ENCODE assay signal across 8 cellular contexts in genomic region chr19:8396563-8397203, GRCh38. TPM values are rescaled to one million over a fixed set of nuclear protein-coding genes. Genes with fewer than 3 reads are reported as not detected.
DNase-seq lines count a peak whose midpoint lies in the region; ATAC-seq and TF ChIP-seq lines count a peak whose summit lies in the region.

No MANE protein-coding gene starts in this region.

- no peaks in the 10 kb centered on the region for H3K27me3 ChIP-seq in MM.1S (replicated peaks; ENCODE audit: insufficient read depth, low read length)

- H2AFZ ChIP-seq in MM.1S (ENCODE audit: low read length): no peak overlapping the region

- H3K4me2 ChIP-seq in MM.1S (ENCODE audit: low read depth, low read length): no peak overlapping the region

- H3K4me1 ChIP-seq in MM.1S (ENCODE audit: low read length): peaks cover 9% of the 10 kb centered on the region; the same call in 1 of the 2 replicates

- TF ChIP-seq CTCF in MM.1S (IDR thresholded peaks at IDR 0.05; ENCODE audit: low read length): peak; percentile 78

- intact Hi-C loops in left colon (cut with DNase I, micrococcal nuclease): no loop called here

- DNase-seq in EH (ENCODE audit: low read depth): peak; percentile 57
- peak; percentile 84 for DNase-seq in MM.1S
- DNase-seq in activated CD4-positive, alpha-beta T cell treated with anti-CD3 and anti-CD28 coated beads for 4 hours: peak; percentile 62 to 63
- DNase-seq in cerebellar cortex (ENCODE audit: low spot score): peak; percentile 49
- peak; percentile 64 to 68 for DNase-seq in left colon
- DNase-seq in stimulated activated CD8-positive, alpha-beta memory T cell treated with anti-CD3 and anti-CD28 coated beads, Interleukin-12 subunit alpha, Interleukin-12 subunit beta, amount 100 ng/mL, for 24 hours (ENCODE audit: extremely low read depth): peak; percentile 34
- no peak for DNase-seq in ureter (ENCODE audit: low spot score)

- H4K20me1 ChIP-seq in MM.1S (ENCODE audit: insufficient read depth, low read length): peaks cover 11% of the 10 kb centered on the region; the same call in 1 of the 2 replicates

- H3K4me3 ChIP-seq in MM.1S (ENCODE audit: low read length): no peak overlapping the region

- no peak overlapping the region for H3K27ac ChIP-seq in MM.1S (ENCODE audit: low read length)

- H3F3A ChIP-seq in MM.1S (ENCODE audit: insufficient read depth, low read length): no peaks in the 10 kb centered on the region; the same call in 1 of the 2 replicates

- ATAC-seq in left colon (peak; percentile 55), GM21619 (IDR thresholded peaks at IDR 0.05; ENCODE audit: unreplicated experiment) (no peak)

- H3K36me3 ChIP-seq in MM.1S (replicated peaks; ENCODE audit: insufficient read depth, low read length): no peaks in the 10 kb centered on the region

- H3K9me2 ChIP-seq in MM.1S (replicated peaks; ENCODE audit: insufficient read depth, low read length): no peaks in the 10 kb centered on the region

- H3K9ac ChIP-seq in MM.1S (ENCODE audit: low read length): no peak overlapping the region

- no peaks in the 10 kb centered on the region for H3K9me3 ChIP-seq in MM.1S (replicated peaks; ENCODE audit: insufficient read depth, low read length)

- H3K79me2 ChIP-seq in MM.1S (ENCODE audit: low read length): peaks cover 80% of the 10 kb centered on the region

RNA-seq across cellular contexts. Expression of gene RAB11B, which starts 6.5 kb away (rescaled TPM):
- 100 to 1,000 TPM; 112 to 135 TPM for total RNA-seq in left colon
- 133 TPM for total RNA-seq in ureter

RNA-seq across cellular contexts. Expression of gene MARCHF2, which starts 16.4 kb away (rescaled TPM):
- total RNA-seq in left colon (10 to 100 TPM; 27.2 to 46.6 TPM), ureter (41.3 TPM)

RNA-seq across cellular contexts. Expression of gene ANGPTL4, which starts 32.7 kb away (rescaled TPM):
- total RNA-seq in left colon (1 to 10 TPM; 3.2 TPM), ureter (13.2 TPM)

RNA-seq across cellular contexts. Expression of gene HNRNPM, which starts 48.1 kb away (rescaled TPM):
- 100 to 1,000 TPM in 1 of 2 donors, 10 to 100 TPM in 1; 99.8 to 136 TPM for total RNA-seq in left colon
- total RNA-seq in ureter: 205 TPM

RNA-seq across cellular contexts. Expression of gene KANK3, which starts 53.6 kb away (rescaled TPM):
- total RNA-seq in left colon (1 to 10 TPM; 2.4 to 2.6 TPM), ureter (12.8 TPM)
